ENCODE assay signal across 23 cellular contexts in the genomic region with DNA sequence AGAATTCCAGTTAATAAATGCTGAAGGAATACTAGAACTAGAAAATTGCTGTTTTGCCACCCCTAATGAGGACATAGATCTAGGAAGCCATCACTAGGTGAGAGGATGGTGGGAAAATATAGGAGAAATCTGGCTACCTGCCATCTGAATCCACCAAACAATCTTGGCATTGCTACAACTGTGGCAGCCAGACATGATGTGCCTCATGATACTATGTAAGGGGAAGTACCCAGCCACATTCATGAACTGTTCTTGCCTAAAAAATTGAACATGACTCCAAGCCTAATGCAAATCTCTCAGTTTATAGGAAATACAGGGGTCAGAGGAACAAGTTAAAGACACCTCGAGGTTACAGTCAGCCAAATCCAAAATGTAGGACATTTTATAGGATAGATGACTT.
A peak's percentile ranks its signal among the peaks of the same experiment; 100 is the strongest.
DNase-seq lines count a peak whose midpoint lies in the region; ATAC-seq and TF ChIP-seq lines count a peak whose summit lies in the region.
"Had no signal": no experiment of that assay in that cellular context is flagged by ENCODE, and none has a peak within 500 bp of the region (broad histone marks: within the 10 kb centered on the region; RNA-seq: fewer than 3 reads in every experiment).

No MANE protein-coding gene starts in this region.

- ATAC-seq in activated B cell treated with CpG ODN at 0.5 μM for 24 hours (ENCODE audit: low read depth) (no peak), natural killer cell (no peak), HG03520 (IDR thresholded peaks at IDR 0.05; ENCODE audit: unreplicated experiment) (no peak), HG03439 (IDR thresholded peaks at IDR 0.05; ENCODE audit: unreplicated experiment) (no peak)
- ATAC-seq: left ventricle myocardium superior, mucosa of descending colon, Right ventricle myocardium inferior had no signal

- no peaks in the 10 kb centered on the region for H3K4me1 ChIP-seq in HEK293 (ENCODE audit: control insufficient read depth, insufficient read depth, low read length)
- H3K4me1 ChIP-seq: neural progenitor cell, thyroid gland had no signal

- intact Hi-C loops in activated CD4-positive, alpha-beta T cell treated with anti-CD3 and anti-CD28 coated beads, Interleukin-2, amount 10 ng/mL, durations not matched to agents 24 days and 14 days (cut with micrococcal nuclease), result no loop called here
- intact Hi-C loops in activated B cell treated with CpG ODN at 0.5 μM for 24 hours (cut with micrococcal nuclease) (no loop called here), natural killer cell (cut with micrococcal nuclease) (no loop called here)

- peaks cover 11 to 18% of the 10 kb centered on the region in 2 experiments for H3K36me3 ChIP-seq in HEK293 (ENCODE audit: control insufficient read depth in 2 of 2, insufficient read depth in 1 of 2, low read length in 2 of 2)
- H3K36me3 ChIP-seq: brain microvascular endothelial cell, neural progenitor cell, thyroid gland had no signal

- H3K4me3 Mint-ChIP-seq in activated CD4-positive, alpha-beta T cell treated with anti-CD3 and anti-CD28 coated beads, Interleukin-2, amount 10 ng/mL, durations not matched to agents 24 days and 14 days, result no peak overlapping the region
- H3K4me3 Mint-ChIP-seq in activated B cell treated with CpG ODN at 0.5 μM for 24 hours (no peak overlapping the region), natural killer cell (no peak overlapping the region)
- H3K4me3 Mint-ChIP-seq: activated naive CD8-positive, alpha-beta T cell treated with anti-CD3 and anti-CD28 coated beads, Interleukin-2, amount 10 ng/mL, durations not matched to agents 7 days and 5 days; neural progenitor cell had no signal

- no peaks in the 10 kb centered on the region for H3K27me3 Mint-ChIP-seq in activated CD4-positive, alpha-beta T cell treated with anti-CD3 and anti-CD28 coated beads, Interleukin-2, amount 10 ng/mL, durations not matched to agents 24 days and 14 days
- no peaks in the 10 kb centered on the region for H3K27me3 Mint-ChIP-seq in activated B cell treated with CpG ODN at 0.5 μM for 24 hours
- H3K27me3 Mint-ChIP-seq in natural killer cell (ENCODE audit: low read depth in 2 of 2), result no peaks in the 10 kb centered on the region
- H3K27me3 Mint-ChIP-seq: activated naive CD8-positive, alpha-beta T cell treated with anti-CD3 and anti-CD28 coated beads, Interleukin-2, amount 10 ng/mL, durations not matched to agents 7 days and 5 days; progenitor cell of endocrine pancreas had no signal

- peaks cover 4% of the 10 kb centered on the region for H3K4me1 Mint-ChIP-seq in activated CD4-positive, alpha-beta T cell treated with anti-CD3 and anti-CD28 coated beads, Interleukin-2, amount 10 ng/mL, durations not matched to agents 24 days and 14 days
- peaks cover 3% of the 10 kb centered on the region for H3K4me1 Mint-ChIP-seq in activated B cell treated with CpG ODN at 0.5 μM for 24 hours
- peaks cover 8 to 16% of the 10 kb centered on the region in 2 donors for H3K4me1 Mint-ChIP-seq in natural killer cell
- H3K4me1 Mint-ChIP-seq: neural progenitor cell had no signal

- H3K9me3 ChIP-seq in HEK293 (ENCODE audit: control insufficient read depth, insufficient read depth, low read depth, low read length), result no peaks in the 10 kb centered on the region
- H3K9me3 ChIP-seq: mucosa of descending colon, thyroid gland had no signal

- DNase-seq in activated CD4-positive, alpha-beta T cell treated with anti-CD3 and anti-CD28 coated beads, Interleukin-2, amount 10 ng/mL, durations not matched to agents 24 days and 14 days, result no peak
- no peak for DNase-seq in activated CD4-positive, alpha-beta T cell treated with anti-CD3 and anti-CD28 coated beads, Interleukin-2, amount 50 U/mL, for 4 hours
- DNase-seq in activated B cell treated with CpG ODN at 0.5 μM for 24 hours (no peak), natural killer cell (no peak)
- DNase-seq in stimulated activated CD4-positive, alpha-beta T cell treated with anti-CD3 and anti-CD28 coated beads, Interleukin-2, amount 100 ng/mL, for 24 hours, result no peak
- DNase-seq: activated naive CD8-positive, alpha-beta T cell treated with anti-CD3 and anti-CD28 coated beads, Interleukin-2, amount 10 ng/mL, durations not matched to agents 7 days and 5 days; brain microvascular endothelial cell; DMS79; GM23248; KBM-7; left ventricle myocardium superior; mucosa of descending colon; NCI-H1048; NCI-H69; thyroid gland had no signal

- no peaks in the 10 kb centered on the region for H3K9me3 Mint-ChIP-seq in activated CD4-positive, alpha-beta T cell treated with anti-CD3 and anti-CD28 coated beads, Interleukin-2, amount 10 ng/mL, durations not matched to agents 24 days and 14 days
- H3K9me3 Mint-ChIP-seq in activated B cell treated with CpG ODN at 0.5 μM for 24 hours (no peaks in the 10 kb centered on the region), natural killer cell (no peaks in the 10 kb centered on the region)
- H3K9me3 Mint-ChIP-seq: activated naive CD8-positive, alpha-beta T cell treated with anti-CD3 and anti-CD28 coated beads, Interleukin-2, amount 10 ng/mL, durations not matched to agents 7 days and 5 days; neural progenitor cell had no signal

- no peak for TF ChIP-seq CTCF in HEK293 (tag by site-specific recombination; IDR thresholded peaks at IDR 0.05)
- TF ChIP-seq CTCF in activated B cell treated with CpG ODN at 0.5 μM for 24 hours (IDR thresholded peaks at IDR 0.05), result no peak
- TF ChIP-seq CTCF in natural killer cell (IDR thresholded peaks at IDR 0.05), result no peak

- H3K27ac ChIP-seq in HEK293 (ENCODE audit: extremely low read depth, low read depth, low read length), result no peak overlapping the region
- H3K27ac ChIP-seq: brain microvascular endothelial cell, C4-2B, coronary artery, GM23248, neural progenitor cell, thyroid gland had no signal

- CTCF ChIA-PET in HEK293 (lab: Yijun Ruan, JAX), result interaction anchor here (0.5 to 2.8 kb wide), 3 partner anchors 8 to 69 kb away, joined by 3 to 16 read pairs (median 3); no protein-coding TSS in a partner anchor
- CTCF ChIA-PET in activated B cell treated with CpG ODN at 0.5 μM for 24 hours (lab: Charles Lee), result interaction anchor here (1.4 kb wide), 1 partner anchor 13 kb away, joined by 3 read pairs; no protein-coding TSS in a partner anchor

- H3K4me3 ChIP-seq in HEK293 (ENCODE audit: low read depth, low read length), result no peak overlapping the region
- H3K4me3 ChIP-seq: coronary artery, GM23248, mucosa of descending colon, neural progenitor cell, thyroid gland had no signal

- peaks cover 48% of the 10 kb centered on the region for H3K36me3 Mint-ChIP-seq in activated CD4-positive, alpha-beta T cell treated with anti-CD3 and anti-CD28 coated beads, Interleukin-2, amount 10 ng/mL, durations not matched to agents 24 days and 14 days (ENCODE audit: low read depth)
- H3K36me3 Mint-ChIP-seq in activated B cell treated with CpG ODN at 0.5 μM for 24 hours (ENCODE audit: low read depth) (peaks cover 43% of the 10 kb centered on the region), natural killer cell (no peaks in the 10 kb centered on the region)

- peak overlapping the region; percentile 77 for H3K27ac Mint-ChIP-seq in activated CD4-positive, alpha-beta T cell treated with anti-CD3 and anti-CD28 coated beads, Interleukin-2, amount 10 ng/mL, durations not matched to agents 24 days and 14 days
- H3K27ac Mint-ChIP-seq in activated B cell treated with CpG ODN at 0.5 μM for 24 hours, result peak overlapping the region; percentile 30
- peak overlapping the region; percentile 43 to 79 for H3K27ac Mint-ChIP-seq in natural killer cell
- H3K27ac Mint-ChIP-seq: activated naive CD8-positive, alpha-beta T cell treated with anti-CD3 and anti-CD28 coated beads, Interleukin-2, amount 10 ng/mL, durations not matched to agents 7 days and 5 days; neural progenitor cell; progenitor cell of endocrine pancreas had no signal

- POLR2A ChIA-PET in HEK293 (lab: Yijun Ruan, JAX), result interaction anchor here (0.7 kb wide), 1 partner anchor 843 kb away, joined by 3 read pairs; no protein-coding TSS in a partner anchor
- POLR2A ChIA-PET in activated B cell treated with CpG ODN at 0.5 μM for 24 hours (lab: Charles Lee), result no interaction called here

TF ChIP-seq in HEK293, 187 proteins besides CTCF, POLR2A, EP300 and RAD21:
- no peak for TF ChIP-seq ZFP37 (tag by site-specific recombination; IDR thresholded peaks at IDR 0.05)
- 0 out of 2 replicates have a peak, but pooled peaks have one; percentile 41 for TF ChIP-seq ZNF677 (tag by site-specific recombination; IDR thresholded peaks at IDR 0.05)
- no peak for TF ChIP-seq ZNF23 (tag by site-specific recombination; IDR thresholded peaks at IDR 0.05; ENCODE audit: borderline replicate concordance)
